ENCODE assay signal across 8 cellular contexts in the genomic region with DNA sequence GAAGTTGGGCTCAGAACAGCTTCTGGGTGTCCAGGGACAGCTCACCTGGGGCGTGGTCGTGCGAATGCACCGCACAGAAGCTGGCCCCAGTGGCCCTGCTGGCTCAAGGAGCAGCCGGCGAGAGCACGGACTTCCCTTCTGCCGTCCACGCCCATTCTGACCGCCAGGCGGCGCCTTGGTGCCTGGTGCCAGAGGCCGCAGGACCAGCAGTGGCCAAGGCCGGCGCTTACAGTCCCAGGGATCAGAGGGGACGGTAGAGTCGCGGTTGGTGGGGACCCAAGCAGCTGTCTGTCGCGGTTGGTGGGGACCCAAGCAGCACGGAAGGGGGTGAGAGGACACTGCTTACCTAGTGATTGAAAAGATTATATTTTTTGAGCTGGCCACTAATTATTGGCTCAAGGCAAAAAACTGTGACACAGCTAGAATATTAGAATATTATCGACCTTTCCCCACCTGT. TPM values are rescaled to one million over a fixed set of nuclear protein-coding genes. Genes with fewer than 3 reads are reported as not detected.
DNase-seq lines count a peak whose midpoint lies in the region; ATAC-seq and TF ChIP-seq lines count a peak whose summit lies in the region.

No MANE protein-coding gene starts in this region.

- TF ChIP-seq CTCF in Caco-2 (IDR thresholded peaks at IDR 0.05; ENCODE audit: insufficient read depth in 1 of 2, low read depth in 1 of 2, low read length in 1 of 2, severe bottlenecking in 1 of 2, unreplicated experiment in 1 of 2) (peak; percentile 10 to 37), astrocyte of the spinal cord (IDR thresholded peaks at IDR 0.05; ENCODE audit: low read depth, low read length) (peak; percentile 96)

- peaks cover 10% of the 10 kb centered on the region for H3K36me3 Mint-ChIP-seq in Caco-2 (ENCODE audit: insufficient read depth, unreplicated experiment)

- no peaks in the 10 kb centered on the region for H3K36me3 ChIP-seq in Caco-2 (ENCODE audit: control insufficient read depth, insufficient read depth, low read length)

- H3K9me3 ChIP-seq in Caco-2, result no peaks in the 10 kb centered on the region

- POLR2A ChIA-PET in Caco-2 (lab: Charles Lee), result no interaction called here

- intact Hi-C loops in Caco-2 (cut with micrococcal nuclease; ENCODE audit: unreplicated experiment), result no loop called here

- no peak overlapping the region for H3K4me3 ChIP-seq in Caco-2 (ENCODE audit: low read depth, low read length)
- H3K4me3 ChIP-seq in astrocyte of the spinal cord (ENCODE audit: low read depth, low read length), result no peak overlapping the region

- no peaks in the 10 kb centered on the region for H3K27me3 Mint-ChIP-seq in Caco-2 (ENCODE audit: insufficient read depth, unreplicated experiment)

- DNase-seq in Caco-2 (peak; percentile 70 to 71), HT1080 (ENCODE audit: low read depth) (peak; percentile 64), T-helper 2 cell (peak in 4 of 5 experiments; percentile 20 to 48 (median 29)), astrocyte of the spinal cord (ENCODE audit: low read depth, low spot score) (peak; percentile 58), iPS-NIHi11 (ENCODE audit: low spot score) (peak; percentile 95), NCI-H1417 treated with DMSO at 0.1 percent for 48 hours (lab: John Stamatoyannopoulos, UW) (no peak)
- DNase-seq in stimulated activated CD4-positive, alpha-beta T cell treated with anti-CD3 and anti-CD28 coated beads, Interleukin-12 subunit alpha, Interleukin-12 subunit beta, amount 100 ng/mL, for 4 hours, result peak; percentile 59

- no peaks in the 10 kb centered on the region for H3K4me1 Mint-ChIP-seq in Caco-2 (ENCODE audit: low read depth, unreplicated experiment)

- H3K4me3 Mint-ChIP-seq in Caco-2 (ENCODE audit: unreplicated experiment), result no peak overlapping the region

- in situ Hi-C loops in astrocyte of the spinal cord (cut with HindIII; ENCODE audit: low sequenced_read_pairs), result no loop called here

- no TSS peak for BruUV-seq in Caco-2 (replicated peaks; lab: Mats Ljungman, UMichigan)

- CTCF ChIA-PET in Caco-2 (lab: Charles Lee), result interaction anchor here (1.1 kb wide), 1 partner anchor 223 kb away, joined by 4 read pairs; no protein-coding TSS in a partner anchor

- no peak for ATAC-seq in GM21717 (IDR thresholded peaks at IDR 0.05; ENCODE audit: unreplicated experiment)

- H3K27me3 ChIP-seq in Caco-2 (replicated peaks; ENCODE audit: control insufficient read depth, insufficient read depth, low read length), result no peaks in the 10 kb centered on the region

- H3K9me3 Mint-ChIP-seq in Caco-2 (ENCODE audit: unreplicated experiment), result no peaks in the 10 kb centered on the region

- no peak overlapping the region for H3K27ac Mint-ChIP-seq in Caco-2 (ENCODE audit: unreplicated experiment)

- no peaks in the 10 kb centered on the region for H3K4me1 ChIP-seq in Caco-2

RNA-seq across cellular contexts. Expression of gene NPPC, which starts 25.7 kb away (rescaled TPM):
- total RNA-seq in Caco-2 (2022), result not detected in 2 replicates
- not detected in 2 replicates for total RNA-seq in HT1080 (2014; rRNA removed; shearing (Covaris generic))
- not detected in 2 replicates for polyA plus RNA-seq in HT1080 (2015; cell fraction: cytosol; rRNA removed)
- polyA plus RNA-seq in HT1080 (2015; cell fraction: nucleus; rRNA removed), result not detected in 2 replicates
